In genomic region chr6:54598787-54599309, GRCh38 we compare ENCODE assay signal across 17 cellular contexts.
"Had no signal": no experiment of that assay in that cellular context is flagged by ENCODE, and none has a peak within 500 bp of the region (broad histone marks: within the 10 kb centered on the region; RNA-seq: fewer than 3 reads in every experiment).

No MANE protein-coding gene starts in this region.

- H3K9me3 Mint-ChIP-seq: activated naive CD4-positive, alpha-beta T cell treated with anti-CD3 and anti-CD28 coated beads, Interleukin-2, amount 50 U/mL, for 24 hours; naive thymus-derived CD4-positive, alpha-beta T cell; WTC11 had no signal

- H3K36me3 Mint-ChIP-seq: activated naive CD4-positive, alpha-beta T cell treated with anti-CD3 and anti-CD28 coated beads, Interleukin-2, amount 50 U/mL, for 24 hours; naive thymus-derived CD4-positive, alpha-beta T cell; stimulated activated effector memory CD8-positive, alpha-beta T cell treated with anti-CD3 and anti-CD28 coated beads, Interleukin-12 subunit alpha, Interleukin-12 subunit beta, amount 100 ng/mL, for 72 hours; WTC11 had no signal

- DNase-seq: activated CD4-positive, alpha-beta T cell treated with anti-CD3 and anti-CD28 coated beads for 4 hours; activated CD8-positive, alpha-beta T cell treated with anti-CD3 and anti-CD28 coated beads for 36 hours; activated effector memory CD4-positive, alpha-beta T cell treated with anti-CD3 and anti-CD28 coated beads, Interleukin-2, amount 50 U/mL, for 16 hours; activated T-cell treated with anti-CD3 and anti-CD28 coated beads, Interleukin-2, amount 50 U/mL, for 48 hours; amygdala; esophagus squamous epithelium; islet precursor cell; naive thymus-derived CD4-positive, alpha-beta T cell; ovary; T-helper 2 cell had no signal

- H3K4me1 Mint-ChIP-seq: activated naive CD4-positive, alpha-beta T cell treated with anti-CD3 and anti-CD28 coated beads, Interleukin-2, amount 50 U/mL, for 24 hours; naive thymus-derived CD4-positive, alpha-beta T cell; stimulated activated effector memory CD8-positive, alpha-beta T cell treated with anti-CD3 and anti-CD28 coated beads, Interleukin-12 subunit alpha, Interleukin-12 subunit beta, amount 100 ng/mL, for 72 hours; WTC11 had no signal

- H3K4me3 ChIP-seq: cardiac muscle cell, esophagus squamous epithelium, lung, ovary had no signal

- H3K27ac Mint-ChIP-seq: activated CD8-positive, alpha-beta T cell treated with anti-CD3 and anti-CD28 coated beads for 36 hours; activated naive CD4-positive, alpha-beta T cell treated with anti-CD3 and anti-CD28 coated beads, Interleukin-2, amount 50 U/mL, for 24 hours; naive thymus-derived CD4-positive, alpha-beta T cell; stimulated activated effector memory CD8-positive, alpha-beta T cell treated with anti-CD3 and anti-CD28 coated beads, Interleukin-12 subunit alpha, Interleukin-12 subunit beta, amount 100 ng/mL, for 72 hours; WTC11 had no signal

- H3K27me3 ChIP-seq: cardiac muscle cell, esophagus squamous epithelium, ovary had no signal

- H3K36me3 ChIP-seq: cardiac muscle cell, esophagus squamous epithelium, ovary had no signal

- ATAC-seq: activated CD8-positive, alpha-beta T cell treated with anti-CD3 and anti-CD28 coated beads for 36 hours; naive thymus-derived CD4-positive, alpha-beta T cell; stimulated activated effector memory CD8-positive, alpha-beta T cell treated with anti-CD3 and anti-CD28 coated beads, Interleukin-12 subunit alpha, Interleukin-12 subunit beta, amount 100 ng/mL, for 72 hours; WTC11 had no signal

- H3K27ac ChIP-seq: cardiac muscle cell, esophagus squamous epithelium, ovary had no signal

- H3K27me3 Mint-ChIP-seq: activated CD8-positive, alpha-beta T cell treated with anti-CD3 and anti-CD28 coated beads for 36 hours; activated naive CD4-positive, alpha-beta T cell treated with anti-CD3 and anti-CD28 coated beads, Interleukin-2, amount 50 U/mL, for 24 hours; naive thymus-derived CD4-positive, alpha-beta T cell had no signal

- FAIRE-seq: colon, TTC549 had no signal

- H3K4me3 Mint-ChIP-seq: activated CD8-positive, alpha-beta T cell treated with anti-CD3 and anti-CD28 coated beads for 36 hours; activated naive CD4-positive, alpha-beta T cell treated with anti-CD3 and anti-CD28 coated beads, Interleukin-2, amount 50 U/mL, for 24 hours; naive thymus-derived CD4-positive, alpha-beta T cell; stimulated activated effector memory CD8-positive, alpha-beta T cell treated with anti-CD3 and anti-CD28 coated beads, Interleukin-12 subunit alpha, Interleukin-12 subunit beta, amount 100 ng/mL, for 72 hours; WTC11 had no signal
